Comparison of ENCODE assay signal across 1 cellular context in genomic region chr11:126303623-126304456, GRCh38.
TF ChIP-seq lines count a peak whose summit lies in the region.

DCPS (plus strand) TSS chr11:126304060; CDS start chr11:126304081, 21 bp downstream.

TF ChIP-seq in HepG2, 621 proteins besides CTCF, POLR2A, EP300 and RAD21 (continued from another document):
- TF ChIP-seq, protein P1, sequence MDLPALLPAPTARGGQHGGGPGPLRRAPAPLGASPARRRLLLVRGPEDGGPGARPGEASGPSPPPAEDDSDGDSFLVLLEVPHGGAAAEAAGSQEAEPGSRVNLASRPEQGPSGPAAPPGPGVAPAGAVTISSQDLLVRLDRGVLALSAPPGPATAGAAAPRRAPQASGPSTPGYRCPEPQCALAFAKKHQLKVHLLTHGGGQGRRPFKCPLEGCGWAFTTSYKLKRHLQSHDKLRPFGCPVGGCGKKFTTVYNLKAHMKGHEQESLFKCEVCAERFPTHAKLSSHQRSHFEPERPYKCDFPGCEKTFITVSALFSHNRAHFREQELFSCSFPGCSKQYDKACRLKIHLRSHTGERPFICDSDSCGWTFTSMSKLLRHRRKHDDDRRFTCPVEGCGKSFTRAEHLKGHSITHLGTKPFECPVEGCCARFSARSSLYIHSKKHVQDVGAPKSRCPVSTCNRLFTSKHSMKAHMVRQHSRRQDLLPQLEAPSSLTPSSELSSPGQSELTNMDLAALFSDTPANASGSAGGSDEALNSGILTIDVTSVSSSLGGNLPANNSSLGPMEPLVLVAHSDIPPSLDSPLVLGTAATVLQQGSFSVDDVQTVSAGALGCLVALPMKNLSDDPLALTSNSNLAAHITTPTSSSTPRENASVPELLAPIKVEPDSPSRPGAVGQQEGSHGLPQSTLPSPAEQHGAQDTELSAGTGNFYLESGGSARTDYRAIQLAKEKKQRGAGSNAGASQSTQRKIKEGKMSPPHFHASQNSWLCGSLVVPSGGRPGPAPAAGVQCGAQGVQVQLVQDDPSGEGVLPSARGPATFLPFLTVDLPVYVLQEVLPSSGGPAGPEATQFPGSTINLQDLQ (CRISPR knock-in tag; IDR thresholded peaks at IDR 0.05), result no peak
- TF ChIP-seq HOXD1 (CRISPR knock-in tag; IDR thresholded peaks at IDR 0.05) (peak; percentile 68; the same call in 1 of the 2 replicates), GLMP (CRISPR knock-in tag; IDR thresholded peaks at IDR 0.05; ENCODE audit: borderline replicate concordance) (no peak), IKZF4 (CRISPR knock-in tag; IDR thresholded peaks at IDR 0.05; ENCODE audit: borderline replicate concordance, low read depth, not compliant biosample characterization) (peak; percentile 96), FIP1L1 (IDR thresholded peaks at IDR 0.05; ENCODE audit: borderline replicate concordance, insufficient read depth, low read depth, low read length) (no peak; the same call in 1 of the 2 replicates), CBFB (CRISPR knock-in tag; IDR thresholded peaks at IDR 0.05) (peak; percentile 67; the same call in 1 of the 2 replicates), ZNF776 (CRISPR knock-in tag; IDR thresholded peaks at IDR 0.05) (peak; percentile 81), MBD4 (IDR thresholded peaks at IDR 0.05; ENCODE audit: borderline replicate concordance, low read length) (no peak), ZEB1 (IDR thresholded peaks at IDR 0.05; ENCODE audit: insufficient replicate concordance, low read depth) (no peak)
